Comparison of ENCODE assay signal across 39 cellular contexts in the genomic region with DNA sequence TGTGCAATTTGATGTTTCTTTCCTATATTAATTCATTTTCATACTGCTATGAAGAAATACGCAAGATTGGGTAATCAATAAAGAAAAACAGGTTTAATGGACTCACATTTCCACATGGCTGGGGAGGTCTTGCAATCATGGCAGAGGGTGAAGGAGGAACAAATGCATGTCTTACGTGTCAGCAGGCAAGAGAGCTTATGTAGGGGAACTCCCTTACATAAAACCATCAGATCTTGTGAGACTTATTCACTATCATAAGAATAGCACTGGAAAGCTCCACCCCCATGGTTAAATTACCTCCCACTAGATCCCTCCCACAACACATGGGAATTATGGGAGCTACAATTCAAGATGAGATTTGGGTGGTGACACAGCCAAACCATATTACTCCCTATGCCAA.
"Had no signal": no experiment of that assay in that cellular context is flagged by ENCODE, and none has a peak within 500 bp of the region (broad histone marks: within the 10 kb centered on the region; RNA-seq: fewer than 3 reads in every experiment).

No MANE protein-coding gene starts in this region.

- H3K9me3 ChIP-seq: ascending aorta had no signal

- FAIRE-seq: bronchial epithelial cell, TTC549 had no signal

- H3K4me3 ChIP-seq: ascending aorta, cardiac muscle cell had no signal

- H3K36me3 ChIP-seq: ascending aorta, cardiac muscle cell had no signal

- H3K4me1 ChIP-seq: ascending aorta had no signal

- H3K4me3 Mint-ChIP-seq: activated B cell treated with CpG ODN at 0.5 μM for 24 hours; activated CD4-positive, alpha-beta memory T cell treated with anti-CD3 and anti-CD28 coated beads for 36 hours; activated CD4-positive, alpha-beta T cell treated with anti-CD3 and anti-CD28 coated beads, Interleukin-2, amount 10 ng/mL, durations not matched to agents 24 days and 14 days; activated CD8-positive, alpha-beta T cell treated with anti-CD3 and anti-CD28 coated beads for 36 hours; activated naive CD4-positive, alpha-beta T cell treated with anti-CD3 and anti-CD28 coated beads, Interleukin-2, amount 10 ng/mL, durations not matched to agents 7 days and 5 days; activated naive CD4-positive, alpha-beta T cell treated with anti-CD3 and anti-CD28 coated beads, Interleukin-2, amount 50 U/mL, for 24 hours; activated naive CD8-positive, alpha-beta T cell; activated naive CD8-positive, alpha-beta T cell treated with anti-CD3 and anti-CD28 coated beads, Interleukin-2, amount 10 ng/mL, durations not matched to agents 7 days and 5 days; activated naive CD8-positive, alpha-beta T cell treated with anti-CD3 and anti-CD28 coated beads, Interleukin-2, amount 50 U/mL, for 24 hours; activated T-cell treated with anti-CD3 and anti-CD28 coated beads, Interleukin-2, amount 50 U/mL, for 4 hours; activated T-cell treated with anti-CD3 and anti-CD28 coated beads, Interleukin-2, amount 50 U/mL, for 72 hours; activated T-helper 1 cell treated with anti-CD3 and anti-CD28 coated beads, Interleukin-12 subunit alpha, Interleukin-12 subunit beta, Interleukin-2, Interleukin-4 antibody, amounts not matched to agents 30 ng/mL and 10 ng/mL and 1 ng/mL, durations not matched to agents 14 hours and 24 hours and 36 hours; activated T-helper 17 cell treated with anti-CD3 and anti-CD28 coated beads, Interleukin-2, amount 50 U/mL, for 72 hours; brain; central memory CD8-positive, alpha-beta T cell; T-helper 1 cell treated with Interleukin-12 subunit alpha and Interleukin-12 subunit beta and Interleukin-4 antibody, amounts not matched to agents 30 μg/mL and 1 μg/mL, for 36 hours; T-helper 2 cell treated with Interferon-gamma antibody and Interleukin-4, amounts not matched to agents 5 μg/mL and 100 μg/mL, for 36 hours had no signal

- DNase-seq: activated B cell treated with CpG ODN at 0.5 μM for 24 hours; activated CD4-positive, alpha-beta memory T cell treated with anti-CD3 and anti-CD28 coated beads for 36 hours; activated CD4-positive, alpha-beta T cell treated with anti-CD3 and anti-CD28 coated beads for 4 hours; activated CD4-positive, alpha-beta T cell treated with anti-CD3 and anti-CD28 coated beads, Interleukin-2, amount 10 ng/mL, durations not matched to agents 24 days and 14 days; activated CD4-positive, alpha-beta T cell treated with anti-CD3 and anti-CD28 coated beads, Interleukin-2, amount 50 U/mL, for 1 hour; activated CD4-positive, alpha-beta T cell treated with anti-CD3 and anti-CD28 coated beads, Interleukin-2, amount 50 U/mL, for 4 hours; activated CD4-positive, CD25-positive, alpha-beta regulatory T cell treated with anti-CD3 and anti-CD28 coated beads, Interleukin-2, amount 50 U/mL, for 72 hours; activated CD8-positive, alpha-beta memory T cell treated with anti-CD3 and anti-CD28 coated beads, Interleukin-2, amount 50 U/mL, for 4 hours; activated CD8-positive, alpha-beta T cell treated with anti-CD3 and anti-CD28 coated beads for 36 hours; activated effector memory CD4-positive, alpha-beta T cell treated with anti-CD3 and anti-CD28 coated beads, Interleukin-2, amount 50 U/mL, for 16 hours; activated gamma-delta T cell treated with Interleukin-2 at 50 U/mL for 16 hours; activated naive CD4-positive, alpha-beta T cell; activated naive CD4-positive, alpha-beta T cell treated with anti-CD3 and anti-CD28 coated beads, Interleukin-2, amount 10 ng/mL, durations not matched to agents 7 days and 5 days; activated naive CD8-positive, alpha-beta T cell treated with anti-CD3 and anti-CD28 coated beads, Interleukin-2, amount 10 ng/mL, durations not matched to agents 7 days and 5 days; activated naive CD8-positive, alpha-beta T cell treated with anti-CD3 and anti-CD28 coated beads, Interleukin-2, amount 50 U/mL, for 24 hours; activated T-cell treated with anti-CD3 and anti-CD28 coated beads for 4 hours; activated T-cell treated with anti-CD3 and anti-CD28 coated beads, Interleukin-2, amount 50 U/mL, for 1 hour; activated T-cell treated with anti-CD3 and anti-CD28 coated beads, Interleukin-2, amount 50 U/mL, for 4 hours; activated T-cell treated with anti-CD3 and anti-CD28 coated beads, Interleukin-2, amount 50 U/mL, for 72 hours; amygdala; anterior cingulate cortex; caudate nucleus; SW 1271; T-helper 1 cell; T-helper 2 cell; T-helper 9 cell had no signal

- H3K36me3 Mint-ChIP-seq: activated CD4-positive, alpha-beta memory T cell treated with anti-CD3 and anti-CD28 coated beads for 36 hours; activated naive CD4-positive, alpha-beta T cell treated with anti-CD3 and anti-CD28 coated beads, Interleukin-2, amount 10 ng/mL, durations not matched to agents 7 days and 5 days; activated naive CD4-positive, alpha-beta T cell treated with anti-CD3 and anti-CD28 coated beads, Interleukin-2, amount 50 U/mL, for 24 hours; activated naive CD8-positive, alpha-beta T cell; activated naive CD8-positive, alpha-beta T cell treated with anti-CD3 and anti-CD28 coated beads, Interleukin-2, amount 10 ng/mL, durations not matched to agents 7 days and 5 days; brain had no signal

- ATAC-seq: activated CD8-positive, alpha-beta T cell treated with anti-CD3 and anti-CD28 coated beads for 36 hours; activated naive CD8-positive, alpha-beta T cell treated with anti-CD3 and anti-CD28 coated beads, Interleukin-2, amount 50 U/mL, for 24 hours; activated T-cell treated with anti-CD3 and anti-CD28 coated beads, Interleukin-2, amount 50 U/mL, for 4 hours; activated T-cell treated with anti-CD3 and anti-CD28 coated beads, Interleukin-2, amount 50 U/mL, for 72 hours; activated T-helper 17 cell treated with anti-CD3 and anti-CD28 coated beads, Interleukin-2, amount 50 U/mL, for 72 hours had no signal

- H3K27me3 Mint-ChIP-seq: activated CD4-positive, alpha-beta T cell treated with anti-CD3 and anti-CD28 coated beads, Interleukin-2, amount 10 ng/mL, durations not matched to agents 24 days and 14 days; activated naive CD4-positive, alpha-beta T cell treated with anti-CD3 and anti-CD28 coated beads, Interleukin-2, amount 10 ng/mL, durations not matched to agents 7 days and 5 days; activated naive CD4-positive, alpha-beta T cell treated with anti-CD3 and anti-CD28 coated beads, Interleukin-2, amount 50 U/mL, for 24 hours; activated naive CD8-positive, alpha-beta T cell; activated naive CD8-positive, alpha-beta T cell treated with anti-CD3 and anti-CD28 coated beads, Interleukin-2, amount 10 ng/mL, durations not matched to agents 7 days and 5 days; activated naive CD8-positive, alpha-beta T cell treated with anti-CD3 and anti-CD28 coated beads, Interleukin-2, amount 50 U/mL, for 24 hours; activated T-helper 17 cell treated with anti-CD3 and anti-CD28 coated beads, Interleukin-2, amount 50 U/mL, for 72 hours; brain had no signal

- H3K27ac ChIP-seq: ascending aorta, cardiac muscle cell, VCaP had no signal

- H3K4me1 Mint-ChIP-seq: activated B cell treated with CpG ODN at 0.5 μM for 24 hours; activated CD4-positive, alpha-beta T cell treated with anti-CD3 and anti-CD28 coated beads, Interleukin-2, amount 10 ng/mL, durations not matched to agents 24 days and 14 days; activated naive CD4-positive, alpha-beta T cell treated with anti-CD3 and anti-CD28 coated beads, Interleukin-2, amount 10 ng/mL, durations not matched to agents 7 days and 5 days; activated naive CD4-positive, alpha-beta T cell treated with anti-CD3 and anti-CD28 coated beads, Interleukin-2, amount 50 U/mL, for 24 hours; activated naive CD8-positive, alpha-beta T cell treated with anti-CD3 and anti-CD28 coated beads, Interleukin-2, amount 10 ng/mL, durations not matched to agents 7 days and 5 days; activated naive CD8-positive, alpha-beta T cell treated with anti-CD3 and anti-CD28 coated beads, Interleukin-2, amount 50 U/mL, for 24 hours; activated T-helper 17 cell treated with anti-CD3 and anti-CD28 coated beads, Interleukin-2, amount 50 U/mL, for 72 hours; brain; central memory CD8-positive, alpha-beta T cell had no signal

- H3K27me3 ChIP-seq: ascending aorta had no signal

- H3K27ac Mint-ChIP-seq: activated B cell treated with CpG ODN at 0.5 μM for 24 hours; activated CD4-positive, alpha-beta memory T cell treated with anti-CD3 and anti-CD28 coated beads for 36 hours; activated CD4-positive, alpha-beta T cell treated with anti-CD3 and anti-CD28 coated beads, Interleukin-2, amount 10 ng/mL, durations not matched to agents 24 days and 14 days; activated CD8-positive, alpha-beta T cell treated with anti-CD3 and anti-CD28 coated beads for 36 hours; activated naive CD4-positive, alpha-beta T cell treated with anti-CD3 and anti-CD28 coated beads, Interleukin-2, amount 10 ng/mL, durations not matched to agents 7 days and 5 days; activated naive CD4-positive, alpha-beta T cell treated with anti-CD3 and anti-CD28 coated beads, Interleukin-2, amount 50 U/mL, for 24 hours; activated naive CD8-positive, alpha-beta T cell; activated naive CD8-positive, alpha-beta T cell treated with anti-CD3 and anti-CD28 coated beads, Interleukin-2, amount 10 ng/mL, durations not matched to agents 7 days and 5 days; activated naive CD8-positive, alpha-beta T cell treated with anti-CD3 and anti-CD28 coated beads, Interleukin-2, amount 50 U/mL, for 24 hours; activated T-cell treated with anti-CD3 and anti-CD28 coated beads, Interleukin-2, amount 50 U/mL, for 72 hours; activated T-helper 1 cell treated with anti-CD3 and anti-CD28 coated beads, Interleukin-12 subunit alpha, Interleukin-12 subunit beta, Interleukin-2, Interleukin-4 antibody, amounts not matched to agents 30 ng/mL and 10 ng/mL and 1 ng/mL, durations not matched to agents 14 hours and 24 hours and 36 hours; activated T-helper 17 cell treated with anti-CD3 and anti-CD28 coated beads, Interleukin-2, amount 50 U/mL, for 72 hours; brain; T-helper 1 cell treated with Interleukin-12 subunit alpha and Interleukin-12 subunit beta and Interleukin-4 antibody, amounts not matched to agents 30 μg/mL and 1 μg/mL, for 36 hours; T-helper 2 cell treated with Interferon-gamma antibody and Interleukin-4, amounts not matched to agents 5 μg/mL and 100 μg/mL, for 36 hours had no signal

- H3K9me3 Mint-ChIP-seq: activated B cell treated with CpG ODN at 0.5 μM for 24 hours; activated CD4-positive, alpha-beta memory T cell treated with anti-CD3 and anti-CD28 coated beads for 36 hours; activated CD8-positive, alpha-beta T cell treated with anti-CD3 and anti-CD28 coated beads for 36 hours; activated naive CD4-positive, alpha-beta T cell treated with anti-CD3 and anti-CD28 coated beads, Interleukin-2, amount 10 ng/mL, durations not matched to agents 7 days and 5 days; activated naive CD4-positive, alpha-beta T cell treated with anti-CD3 and anti-CD28 coated beads, Interleukin-2, amount 50 U/mL, for 24 hours; activated naive CD8-positive, alpha-beta T cell treated with anti-CD3 and anti-CD28 coated beads, Interleukin-2, amount 10 ng/mL, durations not matched to agents 7 days and 5 days; activated naive CD8-positive, alpha-beta T cell treated with anti-CD3 and anti-CD28 coated beads, Interleukin-2, amount 50 U/mL, for 24 hours; activated T-cell treated with anti-CD3 and anti-CD28 coated beads, Interleukin-2, amount 50 U/mL, for 4 hours; activated T-cell treated with anti-CD3 and anti-CD28 coated beads, Interleukin-2, amount 50 U/mL, for 72 hours; activated T-helper 1 cell treated with anti-CD3 and anti-CD28 coated beads, Interleukin-12 subunit alpha, Interleukin-12 subunit beta, Interleukin-2, Interleukin-4 antibody, amounts not matched to agents 30 ng/mL and 10 ng/mL and 1 ng/mL, durations not matched to agents 14 hours and 24 hours and 36 hours; activated T-helper 17 cell treated with anti-CD3 and anti-CD28 coated beads, Interleukin-2, amount 50 U/mL, for 72 hours; brain; central memory CD8-positive, alpha-beta T cell; T-helper 1 cell treated with Interleukin-12 subunit alpha and Interleukin-12 subunit beta and Interleukin-4 antibody, amounts not matched to agents 30 μg/mL and 1 μg/mL, for 36 hours; T-helper 2 cell treated with Interferon-gamma antibody and Interleukin-4, amounts not matched to agents 5 μg/mL and 100 μg/mL, for 36 hours had no signal
